14 cellular contexts compared by ENCODE assay signal in genomic region chr11:62958547-62959071, GRCh38. TPM values are rescaled to one million over a fixed set of nuclear protein-coding genes. Genes with fewer than 3 reads are reported as not detected.
DNase-seq lines count a peak whose midpoint lies in the region; ATAC-seq and TF ChIP-seq lines count a peak whose summit lies in the region.
"Had no signal": no experiment of that assay in that cellular context is flagged by ENCODE, and none has a peak within 500 bp of the region (broad histone marks: within the 10 kb centered on the region; RNA-seq: fewer than 3 reads in every experiment).

No MANE protein-coding gene starts in this region.

- H3K27ac ChIP-seq in Panc1 (ENCODE audit: low read length) = no peak overlapping the region
- peak overlapping the region; percentile 60 for H3K27ac ChIP-seq in rectal smooth muscle tissue (ENCODE audit: low read depth, low read length)
- no peak overlapping the region for H3K27ac ChIP-seq in OCI-LY7 (ENCODE audit: low read depth, low read length, poor library complexity, severe bottlenecking)

- no peak overlapping the region for H3K4me2 ChIP-seq in OCI-LY7 (ENCODE audit: low read length)

- no peak overlapping the region for H2AFZ ChIP-seq in OCI-LY7 (ENCODE audit: low read length)

- peak; percentile 43; the same call in 1 of the 2 replicates for ATAC-seq in Panc1
- ATAC-seq: stimulated activated naive CD8-positive, alpha-beta T cell treated with anti-CD3 and anti-CD28 coated beads, Interleukin-15, Interleukin-2, amounts not matched to agents 100 U/mL and 50 U/mL, for 24 hours had no signal

- H3K27ac Mint-ChIP-seq in activated naive CD4-positive, alpha-beta T cell treated with anti-CD3 and anti-CD28 coated beads, Interleukin-2, amount 10 ng/mL, durations not matched to agents 7 days and 5 days = no peak overlapping the region
- H3K27ac Mint-ChIP-seq: activated T-cell treated with anti-CD3 and anti-CD28 coated beads, Interleukin-2, amount 50 U/mL, for 24 hours had no signal

- H3K9me3 ChIP-seq in Panc1 (ENCODE audit: control insufficient read depth, insufficient read depth, low read depth, low read length) (no peaks in the 10 kb centered on the region), OCI-LY7 (ENCODE audit: low read length) (no peaks in the 10 kb centered on the region)

- H3K9ac ChIP-seq in rectal smooth muscle tissue (ENCODE audit: low read length) = no peak overlapping the region

- H3K27me3 ChIP-seq in Panc1 (ENCODE audit: control insufficient read depth, insufficient read depth, low read length) (no peaks in the 10 kb centered on the region), rectal smooth muscle tissue (ENCODE audit: control insufficient read depth, insufficient read depth, low read length) (no peaks in the 10 kb centered on the region)

- CTCF ChIA-PET in Panc1 (lab: Charles Lee) (interaction anchor here (0.7 kb wide), 1 partner anchor 17 kb away, joined by 6 read pairs; no protein-coding TSS in a partner anchor), OCI-LY7 (lab: Charles Lee; ENCODE audit: unreplicated experiment) (no interaction called here)
- CTCF ChIA-PET in activated naive CD4-positive, alpha-beta T cell treated with anti-CD3 and anti-CD28 coated beads, Interleukin-2, amount 10 ng/mL, durations not matched to agents 7 days and 5 days (lab: Charles Lee) = no interaction called here

- H3K4me1 Mint-ChIP-seq in activated naive CD4-positive, alpha-beta T cell treated with anti-CD3 and anti-CD28 coated beads, Interleukin-2, amount 10 ng/mL, durations not matched to agents 7 days and 5 days = peaks cover 3% of the 10 kb centered on the region

- H3K36me3 ChIP-seq in Panc1 (ENCODE audit: control insufficient read depth, insufficient read depth, low read length) (no peaks in the 10 kb centered on the region), rectal smooth muscle tissue (ENCODE audit: control insufficient read depth, insufficient read depth, low read length) (no peaks in the 10 kb centered on the region), OCI-LY7 (ENCODE audit: insufficient read depth, low read length) (no peaks in the 10 kb centered on the region)

- DNase-seq in GM04503 (ENCODE audit: low read depth) (peak; percentile 3), Panc1 (ENCODE audit: low read depth, low spot score) (no peak), fibroblast of the conjunctiva (ENCODE audit: low read depth) (peak; percentile 8), OCI-LY7 (ENCODE audit: low spot score) (no peak), NCI-H1436 treated with DMSO at 0.1 percent for 48 hours (lab: John Stamatoyannopoulos, UW) (no peak), NCI-H774 (lab: John Stamatoyannopoulos, UW) (no peak)
- no peak for DNase-seq in activated naive CD4-positive, alpha-beta T cell treated with anti-CD3 and anti-CD28 coated beads, Interleukin-2, amount 10 ng/mL, durations not matched to agents 7 days and 5 days
- DNase-seq: activated T-cell treated with anti-CD3 and anti-CD28 coated beads, Interleukin-2, amount 50 U/mL, for 24 hours; kidney; NCI-H446; stimulated activated naive CD8-positive, alpha-beta T cell treated with anti-CD3 and anti-CD28 coated beads, Interleukin-15, Interleukin-2, amounts not matched to agents 100 U/mL and 50 U/mL, for 24 hours; T-helper 2 cell had no signal

- POLR2A ChIA-PET in Panc1 (lab: Charles Lee) (no interaction called here), OCI-LY7 (lab: Charles Lee) (no interaction called here)

- H3K4me3 ChIP-seq in Panc1 (ENCODE audit: low read depth in 2 of 2, low read length in 2 of 2) = no peak overlapping the region
- H3K4me3 ChIP-seq in rectal smooth muscle tissue (ENCODE audit: low read length) = no peak overlapping the region
- H3K4me3 ChIP-seq in OCI-LY7 (ENCODE audit: low read depth, low read length, poor library complexity, severe bottlenecking) = no peak overlapping the region

- no peaks in the 10 kb centered on the region for H3K79me2 ChIP-seq in OCI-LY7 (ENCODE audit: insufficient read depth, low read depth, low read length)

- H4K20me1 ChIP-seq in OCI-LY7 (ENCODE audit: insufficient read depth, low read length) = no peaks in the 10 kb centered on the region

- H3K4me1 ChIP-seq in Panc1 (ENCODE audit: control insufficient read depth, insufficient read depth, low read length) = no peaks in the 10 kb centered on the region
- peaks cover 12% of the 10 kb centered on the region for H3K4me1 ChIP-seq in rectal smooth muscle tissue (ENCODE audit: control insufficient read depth, insufficient read depth, low read length)
- H3K4me1 ChIP-seq in OCI-LY7 (ENCODE audit: insufficient read depth, low read length, poor library complexity, severe bottlenecking) = no peaks in the 10 kb centered on the region

- H3K9me2 ChIP-seq in OCI-LY7 (ENCODE audit: insufficient read depth, low read length) = no peaks in the 10 kb centered on the region

- H3K27me3 Mint-ChIP-seq in activated naive CD4-positive, alpha-beta T cell treated with anti-CD3 and anti-CD28 coated beads, Interleukin-2, amount 10 ng/mL, durations not matched to agents 7 days and 5 days = peaks cover 9% of the 10 kb centered on the region

- in situ Hi-C loops in Panc1 (cut with HindIII; ENCODE audit: low pct_unique_long_range_greater_than_20kb, low sequenced_read_pairs) = no loop called here

- no peak for TF ChIP-seq CTCF in Panc1 (IDR thresholded peaks at IDR 0.05)
- no peak for TF ChIP-seq CTCF in OCI-LY7 (conservative IDR thresholded peaks at IDR 0.05; ENCODE audit: low read length)

- H3K4me3 Mint-ChIP-seq in activated naive CD4-positive, alpha-beta T cell treated with anti-CD3 and anti-CD28 coated beads, Interleukin-2, amount 10 ng/mL, durations not matched to agents 7 days and 5 days = no peak overlapping the region
- H3K4me3 Mint-ChIP-seq: activated T-cell treated with anti-CD3 and anti-CD28 coated beads, Interleukin-2, amount 50 U/mL, for 24 hours had no signal

- intact Hi-C loops in Panc1 (cut with micrococcal nuclease; ENCODE audit: unreplicated experiment) = no loop called here
- intact Hi-C loops in OCI-LY7 (cut with micrococcal nuclease; ENCODE audit: unreplicated experiment) = no loop called here

- no TSS peak for BruUV-seq in Panc1 (replicated peaks; lab: Mats Ljungman, UMichigan)
- BruUV-seq in OCI-LY7 (replicated peaks; lab: Mats Ljungman, UMichigan) = no TSS peak

- H3K36me3 Mint-ChIP-seq in activated naive CD4-positive, alpha-beta T cell treated with anti-CD3 and anti-CD28 coated beads, Interleukin-2, amount 10 ng/mL, durations not matched to agents 7 days and 5 days = no peaks in the 10 kb centered on the region

- H3K9me3 Mint-ChIP-seq in activated naive CD4-positive, alpha-beta T cell treated with anti-CD3 and anti-CD28 coated beads, Interleukin-2, amount 10 ng/mL, durations not matched to agents 7 days and 5 days = no peaks in the 10 kb centered on the region
- H3K9me3 Mint-ChIP-seq: activated T-cell treated with anti-CD3 and anti-CD28 coated beads, Interleukin-2, amount 50 U/mL, for 24 hours had no signal

RNA-seq across cellular contexts. Expression of gene SLC22A6, which starts 26.2 kb away (rescaled TPM):
- total RNA-seq in Panc1 (2021; ENCODE audit: unreplicated experiment) = not detected
- polyA plus RNA-seq in Panc1 (2012; ENCODE audit: insufficient read length) = not detected
- total RNA-seq in OCI-LY7 (2014; rRNA removed; shearing (Covaris generic)) = not detected in 2 replicates
- not detected in 2 replicates for total RNA-seq in OCI-LY7 (2022)
- total RNA-seq: dermis microvascular lymphatic vessel endothelial cell had no signal

RNA-seq across cellular contexts. Expression of gene CHRM1, which starts 37.4 kb away (rescaled TPM):
- not detected for total RNA-seq in Panc1 (2021; ENCODE audit: unreplicated experiment)
- polyA plus RNA-seq in Panc1 (2012; ENCODE audit: insufficient read length) = not detected
- not detected in 2 replicates for total RNA-seq in OCI-LY7 (2014; rRNA removed; shearing (Covaris generic))
- total RNA-seq in OCI-LY7 (2022) = not detected in 2 replicates
- total RNA-seq: dermis microvascular lymphatic vessel endothelial cell had no signal

RNA-seq across cellular contexts. Expression of gene SLC22A8, which starts 57.0 kb away (rescaled TPM):
- total RNA-seq in Panc1 (2021; ENCODE audit: unreplicated experiment) (not detected), OCI-LY7 (2022) (not detected in 2 replicates)
- polyA plus RNA-seq in Panc1 (2012; ENCODE audit: insufficient read length) = not detected
- total RNA-seq in OCI-LY7 (2014; rRNA removed; shearing (Covaris generic)) = not detected in 2 replicates
- total RNA-seq: dermis microvascular lymphatic vessel endothelial cell had no signal

Comparison
In these comparisons a context has a peak if more than half of its experiments do, and no peak if none do; other contexts are left out.
1. DNase-seq: peak in GM04503 (single experiment) and fibroblast of the conjunctiva (single experiment); none in Panc1 (single experiment), activated naive CD4-positive, alpha-beta T cell treated with anti-CD3 and anti-CD28 coated beads, Interleukin-2, amount 10 ng/mL, durations not matched to agents 7 days and 5 days (single experiment), OCI-LY7 (single experiment), NCI-H1436 treated with DMSO at 0.1 percent for 48 hours (single experiment) and NCI-H774 (single experiment).